Comparison of ENCODE assay signal across 23 cellular contexts in genomic region chr9:117218951-117219350, GRCh38.
"Had no signal": no experiment of that assay in that cellular context is flagged by ENCODE, and none has a peak within 500 bp of the region (broad histone marks: within the 10 kb centered on the region; RNA-seq: fewer than 3 reads in every experiment).

No MANE protein-coding gene starts in this region.

- H3K36me3 ChIP-seq: colonic mucosa, gastroesophageal sphincter, heart left ventricle, left lung, neutrophil had no signal

- H3K4me1 ChIP-seq: colonic mucosa, gastroesophageal sphincter, heart left ventricle, left lung had no signal

- H3K4me3 ChIP-seq: colonic mucosa, gastroesophageal sphincter, heart left ventricle, left lung had no signal

- H3K27ac ChIP-seq: colonic mucosa, gastroesophageal sphincter, heart left ventricle, left lung, neutrophil had no signal

- H3K27ac Mint-ChIP-seq: activated CD4-positive, alpha-beta T cell treated with anti-CD3 and anti-CD28 coated beads, Interleukin-2, amount 10 ng/mL, durations not matched to agents 7 days and 5 days; activated naive CD4-positive, alpha-beta T cell treated with anti-CD3 and anti-CD28 coated beads, Interleukin-2, amount 10 ng/mL, durations not matched to agents 7 days and 5 days; activated naive CD8-positive, alpha-beta T cell treated with anti-CD3 and anti-CD28 coated beads, Interleukin-2, amount 50 U/mL, for 24 hours; brain; endodermal cell; mesothelial cell of epicardium; natural killer cell treated with Interleukin-12 subunit alpha and Interleukin-12 subunit beta and Interleukin-15 and Interleukin-18, amount 100 ng/mL, for 72 hours had no signal

- H3K4me3 Mint-ChIP-seq: activated CD4-positive, alpha-beta T cell treated with anti-CD3 and anti-CD28 coated beads, Interleukin-2, amount 10 ng/mL, durations not matched to agents 7 days and 5 days; activated naive CD4-positive, alpha-beta T cell treated with anti-CD3 and anti-CD28 coated beads, Interleukin-2, amount 10 ng/mL, durations not matched to agents 7 days and 5 days; activated naive CD8-positive, alpha-beta T cell treated with anti-CD3 and anti-CD28 coated beads, Interleukin-2, amount 50 U/mL, for 24 hours; activated T-cell treated with anti-CD3 and anti-CD28 coated beads, Interleukin-2, amount 50 U/mL, for 4 hours; brain; endodermal cell; mesothelial cell of epicardium; natural killer cell treated with Interleukin-12 subunit alpha and Interleukin-12 subunit beta and Interleukin-15 and Interleukin-18, amount 100 ng/mL, for 72 hours had no signal

- H3K9me3 Mint-ChIP-seq: activated naive CD4-positive, alpha-beta T cell treated with anti-CD3 and anti-CD28 coated beads, Interleukin-2, amount 10 ng/mL, durations not matched to agents 7 days and 5 days; activated naive CD8-positive, alpha-beta T cell treated with anti-CD3 and anti-CD28 coated beads, Interleukin-2, amount 50 U/mL, for 24 hours; activated T-cell treated with anti-CD3 and anti-CD28 coated beads, Interleukin-2, amount 50 U/mL, for 4 hours; endodermal cell; mesothelial cell of epicardium had no signal

- ATAC-seq: activated naive CD8-positive, alpha-beta T cell treated with anti-CD3 and anti-CD28 coated beads, Interleukin-2, amount 50 U/mL, for 24 hours; activated T-cell treated with anti-CD3 and anti-CD28 coated beads, Interleukin-2, amount 50 U/mL, for 4 hours; gastroesophageal sphincter; heart left ventricle; left lung; natural killer cell treated with Interleukin-12 subunit alpha and Interleukin-12 subunit beta and Interleukin-15 and Interleukin-18, amount 100 ng/mL, for 72 hours had no signal

- H3K9me3 ChIP-seq: colonic mucosa, gastroesophageal sphincter, neutrophil had no signal

- H3K27me3 ChIP-seq: colonic mucosa, gastroesophageal sphincter, heart left ventricle, left lung, neutrophil had no signal

- H3K4me1 Mint-ChIP-seq: activated CD4-positive, alpha-beta T cell treated with anti-CD3 and anti-CD28 coated beads, Interleukin-2, amount 10 ng/mL, durations not matched to agents 7 days and 5 days; activated naive CD4-positive, alpha-beta T cell treated with anti-CD3 and anti-CD28 coated beads, Interleukin-2, amount 10 ng/mL, durations not matched to agents 7 days and 5 days; activated naive CD8-positive, alpha-beta T cell treated with anti-CD3 and anti-CD28 coated beads, Interleukin-2, amount 50 U/mL, for 24 hours; brain; endodermal cell; mesothelial cell of epicardium had no signal

- DNase-seq: activated CD4-positive, alpha-beta T cell treated with anti-CD3 and anti-CD28 coated beads, Interleukin-2, amount 10 ng/mL, durations not matched to agents 7 days and 5 days; activated CD8-positive, alpha-beta memory T cell treated with anti-CD3 and anti-CD28 coated beads, Interleukin-2, amount 50 U/mL, for 4 hours; activated effector memory CD4-positive, alpha-beta T cell treated with Interleukin-2 at 50 U/mL for 16 hours; activated naive CD4-positive, alpha-beta T cell treated with anti-CD3 and anti-CD28 coated beads, Interleukin-2, amount 10 ng/mL, durations not matched to agents 7 days and 5 days; activated naive CD8-positive, alpha-beta T cell treated with anti-CD3 and anti-CD28 coated beads, Interleukin-2, amount 50 U/mL, for 24 hours; activated T-cell treated with anti-CD3 and anti-CD28 coated beads, Interleukin-2, amount 50 U/mL, for 4 hours; anterior cingulate cortex; central memory CD4-positive, alpha-beta T cell; colonic mucosa; endodermal cell; erythroblast; heart left ventricle; kidney; left lung; retina; stimulated activated CD8-positive, alpha-beta memory T cell treated with anti-CD3 and anti-CD28 coated beads, Interleukin-4, amount 100 ng/mL, for 48 hours; stimulated activated naive CD4-positive, alpha-beta T cell; T1000 had no signal

- H3K27me3 Mint-ChIP-seq: activated CD4-positive, alpha-beta T cell treated with anti-CD3 and anti-CD28 coated beads, Interleukin-2, amount 10 ng/mL, durations not matched to agents 7 days and 5 days; activated naive CD4-positive, alpha-beta T cell treated with anti-CD3 and anti-CD28 coated beads, Interleukin-2, amount 10 ng/mL, durations not matched to agents 7 days and 5 days; activated naive CD8-positive, alpha-beta T cell treated with anti-CD3 and anti-CD28 coated beads, Interleukin-2, amount 50 U/mL, for 24 hours; brain; natural killer cell treated with Interleukin-12 subunit alpha and Interleukin-12 subunit beta and Interleukin-15 and Interleukin-18, amount 100 ng/mL, for 72 hours had no signal

- H3K36me3 Mint-ChIP-seq: activated naive CD4-positive, alpha-beta T cell treated with anti-CD3 and anti-CD28 coated beads, Interleukin-2, amount 10 ng/mL, durations not matched to agents 7 days and 5 days; mesothelial cell of epicardium; natural killer cell treated with Interleukin-12 subunit alpha and Interleukin-12 subunit beta and Interleukin-15 and Interleukin-18, amount 100 ng/mL, for 72 hours had no signal
